ENCODE assay signal across 8 cellular contexts in genomic region chr2:219279151-219279915, GRCh38. TPM values are rescaled to one million over a fixed set of nuclear protein-coding genes. Genes with fewer than 3 reads are reported as not detected.
A peak's percentile ranks its signal among the peaks of the same experiment; 100 is the strongest.
DNase-seq lines count a peak whose midpoint lies in the region; ATAC-seq and TF ChIP-seq lines count a peak whose summit lies in the region.

DNAJB2 (plus strand) TSS chr2:219279366; CDS start chr2:219279834, 468 bp downstream.

- H3K27ac Mint-ChIP-seq in GM23338 (peak within 1 kb of the TSS; percentile 92), naive B cell (peak within 1 kb of the TSS; percentile 98 to 100 (median 100))
- H3K27ac Mint-ChIP-seq in stimulated activated memory B cell treated with anti-CD40 and anti-IgM and Interleukin-4, amounts not matched to agents 10 μg/mL and 1 μg/mL and 100 μg/mL, for 72 hours, result peak within 1 kb of the TSS; percentile 96

- H3K36me3 ChIP-seq in DOHH2 (ENCODE audit: control insufficient read depth, low read length) (peaks cover 30% of the 10 kb centered on the region), GM23338 (ENCODE audit: insufficient read depth) (no peaks in the 10 kb centered on the region; the same call in 1 of the 2 replicates)

- peak within 1 kb of the TSS; percentile 85 for H3K4me3 Mint-ChIP-seq in GM23338
- peak within 1 kb of the TSS; percentile 83 to 96 (median 95) for H3K4me3 Mint-ChIP-seq in naive B cell
- peak within 1 kb of the TSS; percentile 96 for H3K4me3 Mint-ChIP-seq in stimulated activated memory B cell treated with anti-CD40 and anti-IgM and Interleukin-4, amounts not matched to agents 10 μg/mL and 1 μg/mL and 100 μg/mL, for 72 hours

- H3K9me3 Mint-ChIP-seq in GM23338 (no peaks in the 10 kb centered on the region), naive B cell (no peaks in the 10 kb centered on the region)
- H3K9me3 Mint-ChIP-seq in stimulated activated memory B cell treated with anti-CD40 and anti-IgM and Interleukin-4, amounts not matched to agents 10 μg/mL and 1 μg/mL and 100 μg/mL, for 72 hours, result no peaks in the 10 kb centered on the region

- no peaks in the 10 kb centered on the region for H3K9me2 ChIP-seq in DOHH2 (replicated peaks; ENCODE audit: control insufficient read depth, low read length)
- H3K9me2 ChIP-seq in GM23338 (ENCODE audit: insufficient read depth), result no peaks in the 10 kb centered on the region

- H3K4me1 Mint-ChIP-seq in GM23338 (peaks cover 37% of the 10 kb centered on the region), naive B cell (peaks cover 36 to 44% (median 39%) of the 10 kb centered on the region in 3 donors)
- H3K4me1 Mint-ChIP-seq in stimulated activated memory B cell treated with anti-CD40 and anti-IgM and Interleukin-4, amounts not matched to agents 10 μg/mL and 1 μg/mL and 100 μg/mL, for 72 hours, result peaks cover 59% of the 10 kb centered on the region

- H3K79me2 ChIP-seq in DOHH2 (ENCODE audit: control insufficient read depth, low read length) (0 out of 2 replicates have a peak, but pooled peaks cover 3% of the 10 kb centered on the region), GM23338 (replicated peaks; ENCODE audit: insufficient read depth) (no peaks in the 10 kb centered on the region)

- ATAC-seq in GM23338 (peak; percentile 83), naive B cell (ENCODE audit: low read depth in 2 of 2) (peak; percentile 73 to 76)
- ATAC-seq in stimulated activated memory B cell treated with anti-CD40 and anti-IgM and Interleukin-4, amounts not matched to agents 10 μg/mL and 1 μg/mL and 100 μg/mL, for 72 hours, result peak; percentile 93

- TF ChIP-seq CTCF in DOHH2 (IDR thresholded peaks at IDR 0.05; ENCODE audit: low read depth, low read length, poor library complexity, severe bottlenecking) (no peak), GM23338 (conservative IDR thresholded peaks at IDR 0.05; ENCODE audit: low read depth in 2 of 2) (no peak)

- no peaks in the 10 kb centered on the region for H3K27me3 ChIP-seq in DOHH2 (ENCODE audit: control insufficient read depth, low read length)
- no peaks in the 10 kb centered on the region for H3K27me3 ChIP-seq in GM23338 (ENCODE audit: insufficient read depth)

- peak; percentile 98 for DNase-seq in GM23338 (ENCODE audit: low spot score)
- DNase-seq in LHCN-M2 (ENCODE audit: low read depth), result peak; percentile 98
- peak; percentile 97 for DNase-seq in RPMI8226
- peak; percentile 96 to 98 for DNase-seq in activated T-helper 1 cell treated with anti-CD3 and anti-CD28 coated beads, Interleukin-2, amount 50 U/mL, for 16 hours (ENCODE audit: low read depth in 1 of 2, low spot score in 1 of 2)
- DNase-seq in fibroblast of gingiva (ENCODE audit: low read depth), result peak; percentile 99
- DNase-seq in naive B cell, result peak; percentile 100

- H3K4me2 ChIP-seq in DOHH2 (ENCODE audit: low read length) (peak within 1 kb of the TSS; percentile 96), GM23338 (peak within 1 kb of the TSS; percentile 95)

- H4K20me1 ChIP-seq in DOHH2 (ENCODE audit: control insufficient read depth, insufficient read depth, low read depth, low read length) (no peaks in the 10 kb centered on the region), GM23338 (replicated peaks; ENCODE audit: insufficient read depth) (no peaks in the 10 kb centered on the region)

- H3K27me3 Mint-ChIP-seq in GM23338 (ENCODE audit: insufficient read depth, low read depth, poor library complexity) (peaks cover 18% of the 10 kb centered on the region), naive B cell (no peaks in the 10 kb centered on the region)
- no peaks in the 10 kb centered on the region for H3K27me3 Mint-ChIP-seq in stimulated activated memory B cell treated with anti-CD40 and anti-IgM and Interleukin-4, amounts not matched to agents 10 μg/mL and 1 μg/mL and 100 μg/mL, for 72 hours

- no peaks in the 10 kb centered on the region for H3K9me3 ChIP-seq in DOHH2 (ENCODE audit: control insufficient read depth, insufficient read depth, low read length)

- peaks cover 11% of the 10 kb centered on the region; the same call in 2 of the 3 replicates for H3K36me3 Mint-ChIP-seq in GM23338 (ENCODE audit: low read depth)
- H3K36me3 Mint-ChIP-seq in naive B cell, result peaks cover 5 to 10% of the 10 kb centered on the region in 2 donors
- peaks cover 27% of the 10 kb centered on the region for H3K36me3 Mint-ChIP-seq in stimulated activated memory B cell treated with anti-CD40 and anti-IgM and Interleukin-4, amounts not matched to agents 10 μg/mL and 1 μg/mL and 100 μg/mL, for 72 hours

- H3F3A ChIP-seq in DOHH2 (ENCODE audit: control insufficient read depth, insufficient read depth) (peaks cover 9% of the 10 kb centered on the region), GM23338 (replicated peaks; ENCODE audit: low read depth) (no peaks in the 10 kb centered on the region)

- H3K4me1 ChIP-seq in DOHH2 (ENCODE audit: control insufficient read depth, low read length) (peaks cover 35% of the 10 kb centered on the region), GM23338 (ENCODE audit: insufficient read depth) (peaks cover 29% of the 10 kb centered on the region)

- H3K27ac ChIP-seq in DOHH2 (ENCODE audit: low read depth, low read length) (peak within 1 kb of the TSS; percentile 89), GM23338 (ENCODE audit: low read depth) (peak within 1 kb of the TSS; percentile 13; the same call in 1 of the 2 replicates)

- peak within 1 kb of the TSS; percentile 72 for H2AFZ ChIP-seq in GM23338

- H3K4me3 ChIP-seq in DOHH2 (ENCODE audit: low read length), result peak within 1 kb of the TSS; percentile 76
- H3K4me3 ChIP-seq in GM23338, result peak within 1 kb of the TSS; percentile 83

TF ChIP-seq in GM23338, 12 proteins besides CTCF, POLR2A, EP300 and RAD21:
- peak; percentile 52 for TF ChIP-seq POLR2AphosphoS5 (IDR thresholded peaks at IDR 0.05; ENCODE audit: low read depth)
- no peak for TF ChIP-seq JUNB (IDR thresholded peaks at IDR 0.05; ENCODE audit: unreplicated experiment)
- TF ChIP-seq ETS1 (IDR thresholded peaks at IDR 0.05), result no peak
- peak; percentile 89 for TF ChIP-seq CREB1 (CRISPR knock-in tag; IDR thresholded peaks at IDR 0.05; ENCODE audit: low read depth)

RNA-seq across cellular contexts. Expression of gene DNAJB2, which starts in this region (rescaled TPM):
- total RNA-seq in GM23338 (2014; rRNA removed; shearing (Covaris generic)), result 25.5 and 25.9 TPM in 2 replicates
- polyA plus RNA-seq in GM23338 (2016; fragmentation: Nextera tagmentation; extraction: Ambion mirVana), result 6.4 and 9.0 TPM in 2 replicates
- 21.5 and 28.3 TPM in 2 replicates for total RNA-seq in LHCN-M2 (2014; rRNA removed)
- 43.0 TPM for polyA plus RNA-seq in LHCN-M2 (2012)
- 10 to 100 TPM in 1 of 6 donors, 1 to 10 TPM in 5; 1.1 to 12.9 (median 8.8) TPM for polyA plus RNA-seq in naive B cell (ENCODE audit: low read depth in 6 of 6)

Comparison
In these comparisons a context has a peak if more than half of its experiments do, and no peak if none do; other contexts are left out.
1. Peak in every context shown above with its lines: DNase-seq, ATAC-seq, H3K4me3 ChIP-seq and H3K27ac ChIP-seq.